ENCODE assay signal across 14 cellular contexts in the genomic region with DNA sequence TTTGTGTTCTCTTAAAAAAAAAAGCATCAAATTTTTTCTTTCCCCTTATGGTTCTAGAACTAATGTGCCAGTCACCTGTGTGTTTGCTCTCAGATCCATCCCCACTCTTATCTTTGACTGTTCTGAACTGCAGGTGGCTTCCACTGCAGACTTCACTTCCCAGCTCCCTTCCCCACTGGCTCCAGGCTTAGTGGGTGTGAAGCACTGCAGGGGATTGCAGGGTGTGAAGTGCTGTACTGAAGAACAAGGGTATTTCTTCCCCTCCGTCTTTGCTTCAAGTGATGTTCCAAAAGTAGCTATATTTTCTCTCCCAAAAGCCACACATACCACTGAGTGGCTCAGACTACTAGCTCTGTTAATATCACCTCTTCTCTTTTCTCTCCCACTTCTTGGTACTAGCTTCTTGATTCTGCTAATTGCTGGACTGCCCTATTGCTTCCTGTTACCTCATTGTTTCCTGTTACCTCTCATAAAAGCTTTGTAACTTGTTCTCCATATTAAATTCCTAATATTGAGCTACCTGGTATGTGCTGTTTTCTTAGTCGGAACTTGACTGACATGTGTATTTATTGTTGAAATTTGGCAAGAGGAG.
"Had no signal": no experiment of that assay in that cellular context is flagged by ENCODE, and none has a peak within 500 bp of the region (broad histone marks: within the 10 kb centered on the region; RNA-seq: fewer than 3 reads in every experiment).

No MANE protein-coding gene starts in this region.

- H3K4me1 ChIP-seq: body of pancreas, esophagus squamous epithelium, lower lobe of right lung had no signal

- H3K9me3 ChIP-seq: body of pancreas, esophagus squamous epithelium, lower lobe of right lung, neutrophil had no signal

- DNase-seq: activated CD4-positive, alpha-beta T cell treated with anti-CD3 and anti-CD28 coated beads, Interleukin-2, amount 10 ng/mL, durations not matched to agents 7 days and 5 days; activated CD4-positive, CD25-positive, alpha-beta regulatory T cell; activated CD8-positive, alpha-beta memory T cell treated with anti-CD3 and anti-CD28 coated beads for 24 hours; activated naive CD4-positive, alpha-beta T cell treated with anti-CD3 and anti-CD28 coated beads for 36 hours; body of pancreas; esophagus squamous epithelium; glutamatergic neuron; immature natural killer cell; lower lobe of right lung; midbrain; naive thymus-derived CD8-positive, alpha-beta T cell; stimulated activated naive B cell treated with anti-CD40 and anti-IgM and Interleukin-4, amounts not matched to agents 10 μg/mL and 1 μg/mL and 100 μg/mL, for 72 hours; trophoblast cell had no signal

- H3K36me3 ChIP-seq: esophagus squamous epithelium, lower lobe of right lung, neutrophil had no signal

- H3K27me3 ChIP-seq: body of pancreas, esophagus squamous epithelium, neutrophil had no signal

- H3K4me3 ChIP-seq: body of pancreas, esophagus squamous epithelium, lower lobe of right lung had no signal

- ATAC-seq: body of pancreas; naive thymus-derived CD8-positive, alpha-beta T cell; stimulated activated naive B cell treated with anti-CD40 and anti-IgM and Interleukin-4, amounts not matched to agents 10 μg/mL and 1 μg/mL and 100 μg/mL, for 72 hours had no signal

- H3K27ac ChIP-seq: body of pancreas, lower lobe of right lung, neutrophil had no signal
